In genomic region chr3:11436775-11437174, GRCh38 we compare ENCODE assay signal across 28 cellular contexts.
DNase-seq lines count a peak whose midpoint lies in the region; ATAC-seq, FAIRE-seq and TF ChIP-seq lines count a peak whose summit lies in the region.
"Had no signal": no experiment of that assay in that cellular context is flagged by ENCODE, and none has a peak within 500 bp of the region (broad histone marks: within the 10 kb centered on the region; RNA-seq: fewer than 3 reads in every experiment).

No MANE protein-coding gene starts in this region.

- no peak overlapping the region for H2AFZ ChIP-seq in K562 (ENCODE audit: low read depth, low read length)

- no peak for FAIRE-seq in K562 (lab: Jason Lieb, UNC)
- FAIRE-seq: GM12891, H1, HTR-8/SVneo had no signal

- no peaks in the 10 kb centered on the region for H3K36me3 Mint-ChIP-seq in nephron progenitor cell (ENCODE audit: low read depth)

- H3K36me3 ChIP-seq in K562 (ENCODE audit: control insufficient read depth, insufficient read depth, low read length), result no peaks in the 10 kb centered on the region
- H3K36me3 ChIP-seq in thyroid gland, result no peaks in the 10 kb centered on the region
- H3K36me3 ChIP-seq: MG63 had no signal

- TF ChIP-seq EP300 in K562 (IDR thresholded peaks at IDR 0.05; ENCODE audit: low read length), result no peak

- H3K27ac Mint-ChIP-seq in nephron progenitor cell, result peak overlapping the region; percentile 40
- H3K27ac Mint-ChIP-seq: CD4-positive, alpha-beta T cell had no signal

- TF ChIP-seq RAD21 in K562 (CRISPR knock-in tag; conservative IDR thresholded peaks at IDR 0.05 in 1 of 2, IDR thresholded peaks at IDR 0.05 in 1 of 2), result no peak

- no peak for ATAC-seq in K562

- H3K4me3 Mint-ChIP-seq in nephron progenitor cell, result no peak overlapping the region
- H3K4me3 Mint-ChIP-seq: CD4-positive, alpha-beta T cell had no signal

- no peak for TF ChIP-seq CTCF in K562 (IDR thresholded peaks at IDR 0.05 in 2 of 3, conservative IDR thresholded peaks at IDR 0.05 in 1 of 3; ENCODE audit: insufficient read depth in 2 of 3, low read depth in 1 of 3, low read length in 3 of 3)
- TF ChIP-seq CTCF in nephron progenitor cell (IDR thresholded peaks at IDR 0.05), result no peak
- TF ChIP-seq CTCF in thyroid gland (IDR thresholded peaks at IDR 0.05), result no peak

- peaks cover 3% of the 10 kb centered on the region for H3K27me3 Mint-ChIP-seq in nephron progenitor cell (ENCODE audit: low read depth, poor library complexity)
- H3K27me3 Mint-ChIP-seq: CD4-positive, alpha-beta T cell had no signal

- no TSS peak for BruUV-seq in K562 (replicated peaks; lab: Mats Ljungman, UMichigan)

- H4K20me1 ChIP-seq in K562 (replicated peaks; ENCODE audit: control insufficient read depth, insufficient read depth, low read length), result no peaks in the 10 kb centered on the region
- H4K20me1 ChIP-seq: BLaER1 had no signal

- DNase-seq in NCI-H82 (lab: John Stamatoyannopoulos, UW) (peak; percentile 36), NCI-H82 treated with DMSO at 0.1 percent for 48 hours (lab: John Stamatoyannopoulos, UW; ENCODE audit: unreplicated experiment) (no peak), K562 (ENCODE audit: extremely low read depth in 1 of 4, low spot score in 3 of 4) (no peak), nephron progenitor cell (no peak), thyroid gland (no peak), AG08395 (ENCODE audit: low spot score) (no peak), DMS 273 treated with DMSO at 0.1 percent for 48 hours (lab: John Stamatoyannopoulos, UW) (no peak), NCI-H1930 (lab: John Stamatoyannopoulos, UW) (no peak)
- DNase-seq: 8988T; CD4-positive, alpha-beta T cell; DMS79; EL; GF-D8; HCEC 1CT; KG1; MG63; NCI-H1092 treated with DMSO at 0.1 percent for 48 hours; NCI-H1436; NCI-H187; NCI-H2171 treated with DMSO at 0.1 percent for 48 hours; NCI-H345; NCI-H510A treated with DMSO at 0.1 percent for 48 hours; SHP77 had no signal

- H3K4me1 ChIP-seq in K562 (replicated peaks in 1 of 2; ENCODE audit: control insufficient read depth in 2 of 2, insufficient read depth in 2 of 2, low read length in 2 of 2) (peaks cover 0 to 6% of the 10 kb centered on the region in 2 experiments; a peak in 2 of 5 replicates), thyroid gland (peaks cover 4 to 11% of the 10 kb centered on the region in 2 donors)
- H3K4me1 ChIP-seq: BLaER1 had no signal

- no peaks in the 10 kb centered on the region for H3K9me3 Mint-ChIP-seq in nephron progenitor cell
- H3K9me3 Mint-ChIP-seq: CD4-positive, alpha-beta T cell had no signal

- POLR2A ChIA-PET in K562 (lab: Yijun Ruan, JAX), result no interaction called here

- no peak overlapping the region for H3K4me3 ChIP-seq in K562
- H3K4me3 ChIP-seq in thyroid gland (replicated peaks in 1 of 3), result no peak overlapping the region
- H3K4me3 ChIP-seq: BLaER1, MG63 had no signal

- H3K27me3 ChIP-seq in K562 (ENCODE audit: control insufficient read depth in 2 of 2, insufficient read depth in 2 of 2, low read length in 2 of 2) (no peaks in the 10 kb centered on the region), thyroid gland (no peaks in the 10 kb centered on the region)
- H3K27me3 ChIP-seq: BLaER1, MG63 had no signal

- no peak overlapping the region for H3K4me2 ChIP-seq in K562 (ENCODE audit: insufficient read depth, low read length)
- H3K4me2 ChIP-seq: BLaER1 had no signal

- H3K9me1 ChIP-seq in K562 (ENCODE audit: control insufficient read depth, insufficient read depth, low read length), result no peaks in the 10 kb centered on the region

- intact Hi-C loops in K562 (cut with micrococcal nuclease), result no loop called here
- intact Hi-C loops in thyroid gland (cut with DNase I), result no loop called here

- CTCF ChIA-PET in K562 (lab: Yijun Ruan, JAX; ENCODE audit: low intra/inter-chr PET ratio), result no interaction called here

- WGBS in K562 (ENCODE audit: insufficient coverage, low coverage, missing lambda C conversion rate), result 27% methylated on average over 2 of the region's 2 CpGs
- WGBS in thyroid gland, 2 donors, result 88 to 92% methylated on average over 2 of the region's 2 CpGs

- in situ Hi-C loops in K562 (cut with MboI), result no loop called here

- H3K9me3 ChIP-seq in K562 (replicated peaks; ENCODE audit: control insufficient read depth, insufficient read depth, low read depth, low read length) (no peaks in the 10 kb centered on the region), thyroid gland (no peaks in the 10 kb centered on the region)
- H3K9me3 ChIP-seq: BLaER1, MG63 had no signal

- H3K27ac ChIP-seq in K562 (ENCODE audit: extremely low read depth, low read depth, low read length) (no peak overlapping the region), thyroid gland (no peak overlapping the region)
- H3K27ac ChIP-seq: BLaER1, RWPE1 had no signal

- TF ChIP-seq POLR2A in K562 (conservative IDR thresholded peaks at IDR 0.05), result no peak
- TF ChIP-seq POLR2A in thyroid gland (IDR thresholded peaks at IDR 0.05), result no peak

- no peaks in the 10 kb centered on the region for H3K79me2 ChIP-seq in K562 (ENCODE audit: control insufficient read depth, insufficient read depth, low read length)

- H3K4me1 Mint-ChIP-seq in nephron progenitor cell, result peaks cover 17% of the 10 kb centered on the region

- H3K9ac ChIP-seq in K562 (ENCODE audit: insufficient read depth in 1 of 2, low read depth in 2 of 2, low read length in 2 of 2), result no peak overlapping the region
- H3K9ac ChIP-seq: BLaER1 had no signal

TF ChIP-seq in K562, 482 proteins besides CTCF, POLR2A, EP300 and RAD21:
- no peak for TF ChIP-seq CEBPG (CRISPR knock-in tag; IDR thresholded peaks at IDR 0.05)
- peak; percentile 28 to 52; a peak in 2 of 4 replicates for TF ChIP-seq CEBPG (tag; conservative IDR thresholded peaks at IDR 0.05 in 1 of 2, IDR thresholded peaks at IDR 0.05 in 1 of 2)
- TF ChIP-seq MNT (conservative IDR thresholded peaks at IDR 0.05), result no peak
- TF ChIP-seq ZC3H11A (IDR thresholded peaks at IDR 0.05; ENCODE audit: low read depth, low read length), result no peak
- TF ChIP-seq CEBPB (tag; IDR thresholded peaks at IDR 0.05), result peak; percentile 65
